ENCODE assay signal across 1 cellular context in the genomic region with DNA sequence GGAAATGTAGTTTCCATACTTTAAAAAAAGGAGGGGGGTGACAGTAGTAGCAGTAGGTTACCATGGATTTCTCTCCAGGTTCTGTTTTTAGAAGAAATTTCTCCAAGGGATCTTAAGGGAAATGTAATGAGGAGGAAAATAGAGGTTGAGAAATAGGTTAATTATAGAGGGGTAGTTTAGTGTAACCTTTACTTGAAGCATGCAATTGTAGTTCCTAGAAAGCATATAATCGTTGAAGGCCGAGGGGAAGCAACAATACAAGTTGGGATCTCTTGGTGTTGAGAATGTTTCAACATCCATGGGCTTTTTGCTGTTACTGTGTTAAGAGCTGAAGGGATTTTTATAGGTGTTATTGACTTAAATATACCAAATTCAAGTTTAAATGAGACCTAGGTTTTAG.
TF ChIP-seq lines count a peak whose summit lies in the region.

No MANE protein-coding gene starts in this region.

TF ChIP-seq in HEK293, 187 proteins besides CTCF, POLR2A, EP300 and RAD21 (continued from another document):
- TF ChIP-seq, protein P1, sequence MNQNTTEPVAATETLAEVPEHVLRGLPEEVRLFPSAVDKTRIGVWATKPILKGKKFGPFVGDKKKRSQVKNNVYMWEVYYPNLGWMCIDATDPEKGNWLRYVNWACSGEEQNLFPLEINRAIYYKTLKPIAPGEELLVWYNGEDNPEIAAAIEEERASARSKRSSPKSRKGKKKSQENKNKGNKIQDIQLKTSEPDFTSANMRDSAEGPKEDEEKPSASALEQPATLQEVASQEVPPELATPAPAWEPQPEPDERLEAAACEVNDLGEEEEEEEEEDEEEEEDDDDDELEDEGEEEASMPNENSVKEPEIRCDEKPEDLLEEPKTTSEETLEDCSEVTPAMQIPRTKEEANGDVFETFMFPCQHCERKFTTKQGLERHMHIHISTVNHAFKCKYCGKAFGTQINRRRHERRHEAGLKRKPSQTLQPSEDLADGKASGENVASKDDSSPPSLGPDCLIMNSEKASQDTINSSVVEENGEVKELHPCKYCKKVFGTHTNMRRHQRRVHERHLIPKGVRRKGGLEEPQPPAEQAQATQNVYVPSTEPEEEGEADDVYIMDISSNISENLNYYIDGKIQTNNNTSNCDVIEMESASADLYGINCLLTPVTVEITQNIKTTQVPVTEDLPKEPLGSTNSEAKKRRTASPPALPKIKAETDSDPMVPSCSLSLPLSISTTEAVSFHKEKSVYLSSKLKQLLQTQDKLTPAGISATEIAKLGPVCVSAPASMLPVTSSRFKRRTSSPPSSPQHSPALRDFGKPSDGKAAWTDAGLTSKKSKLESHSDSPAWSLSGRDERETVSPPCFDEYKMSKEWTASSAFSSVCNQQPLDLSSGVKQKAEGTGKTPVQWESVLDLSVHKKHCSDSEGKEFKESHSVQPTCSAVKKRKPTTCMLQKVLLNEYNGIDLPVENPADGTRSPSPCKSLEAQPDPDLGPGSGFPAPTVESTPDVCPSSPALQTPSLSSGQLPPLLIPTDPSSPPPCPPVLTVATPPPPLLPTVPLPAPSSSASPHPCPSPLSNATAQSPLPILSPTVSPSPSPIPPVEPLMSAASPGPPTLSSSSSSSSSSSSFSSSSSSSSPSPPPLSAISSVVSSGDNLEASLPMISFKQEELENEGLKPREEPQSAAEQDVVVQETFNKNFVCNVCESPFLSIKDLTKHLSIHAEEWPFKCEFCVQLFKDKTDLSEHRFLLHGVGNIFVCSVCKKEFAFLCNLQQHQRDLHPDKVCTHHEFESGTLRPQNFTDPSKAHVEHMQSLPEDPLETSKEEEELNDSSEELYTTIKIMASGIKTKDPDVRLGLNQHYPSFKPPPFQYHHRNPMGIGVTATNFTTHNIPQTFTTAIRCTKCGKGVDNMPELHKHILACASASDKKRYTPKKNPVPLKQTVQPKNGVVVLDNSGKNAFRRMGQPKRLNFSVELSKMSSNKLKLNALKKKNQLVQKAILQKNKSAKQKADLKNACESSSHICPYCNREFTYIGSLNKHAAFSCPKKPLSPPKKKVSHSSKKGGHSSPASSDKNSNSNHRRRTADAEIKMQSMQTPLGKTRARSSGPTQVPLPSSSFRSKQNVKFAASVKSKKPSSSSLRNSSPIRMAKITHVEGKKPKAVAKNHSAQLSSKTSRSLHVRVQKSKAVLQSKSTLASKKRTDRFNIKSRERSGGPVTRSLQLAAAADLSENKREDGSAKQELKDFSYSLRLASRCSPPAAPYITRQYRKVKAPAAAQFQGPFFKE (tag by site-specific recombination; IDR thresholded peaks at IDR 0.05; ENCODE audit: borderline replicate concordance) = no peak
- TF ChIP-seq, protein P2, sequence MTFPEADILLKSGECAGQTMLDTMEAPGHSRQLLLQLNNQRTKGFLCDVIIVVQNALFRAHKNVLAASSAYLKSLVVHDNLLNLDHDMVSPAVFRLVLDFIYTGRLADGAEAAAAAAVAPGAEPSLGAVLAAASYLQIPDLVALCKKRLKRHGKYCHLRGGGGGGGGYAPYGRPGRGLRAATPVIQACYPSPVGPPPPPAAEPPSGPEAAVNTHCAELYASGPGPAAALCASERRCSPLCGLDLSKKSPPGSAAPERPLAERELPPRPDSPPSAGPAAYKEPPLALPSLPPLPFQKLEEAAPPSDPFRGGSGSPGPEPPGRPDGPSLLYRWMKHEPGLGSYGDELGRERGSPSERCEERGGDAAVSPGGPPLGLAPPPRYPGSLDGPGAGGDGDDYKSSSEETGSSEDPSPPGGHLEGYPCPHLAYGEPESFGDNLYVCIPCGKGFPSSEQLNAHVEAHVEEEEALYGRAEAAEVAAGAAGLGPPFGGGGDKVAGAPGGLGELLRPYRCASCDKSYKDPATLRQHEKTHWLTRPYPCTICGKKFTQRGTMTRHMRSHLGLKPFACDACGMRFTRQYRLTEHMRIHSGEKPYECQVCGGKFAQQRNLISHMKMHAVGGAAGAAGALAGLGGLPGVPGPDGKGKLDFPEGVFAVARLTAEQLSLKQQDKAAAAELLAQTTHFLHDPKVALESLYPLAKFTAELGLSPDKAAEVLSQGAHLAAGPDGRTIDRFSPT (tag by site-specific recombination; IDR thresholded peaks at IDR 0.05) = no peak
